1 cellular context compared by ENCODE assay signal in genomic region chr4:46839128-46839527, GRCh38.
TF ChIP-seq lines count a peak whose summit lies in the region.

No MANE protein-coding gene starts in this region.

TF ChIP-seq in HepG2, 621 proteins besides CTCF, POLR2A, EP300 and RAD21 (continued from another document):
- TF ChIP-seq GABPA (IDR thresholded peaks at IDR 0.05; ENCODE audit: low read depth, low read length) (no peak), GABPA (CRISPR knock-in tag; IDR thresholded peaks at IDR 0.05; ENCODE audit: low read depth) (peak; percentile 37; the same call in 1 of the 2 replicates)
